Comparison of ENCODE assay signal across 8 cellular contexts in genomic region chr18:48675330-48675761, GRCh38.
DNase-seq lines count a peak whose midpoint lies in the region; ATAC-seq, FAIRE-seq and TF ChIP-seq lines count a peak whose summit lies in the region.

No MANE protein-coding gene starts in this region.

- H3K4me3 ChIP-seq in MM.1S (ENCODE audit: low read length) = no peak overlapping the region
- no peak overlapping the region for H3K4me3 ChIP-seq in heart right ventricle
- no peak overlapping the region for H3K4me3 ChIP-seq in aorta (ENCODE audit: low read length in 2 of 2)

- no peak overlapping the region for H3K9ac ChIP-seq in MM.1S (ENCODE audit: low read length)

- peak; percentile 90 for ATAC-seq in activated naive CD8-positive, alpha-beta T cell treated with anti-CD3 and anti-CD28 coated beads, Interleukin-2, amount 10 ng/mL, durations not matched to agents 7 days and 5 days (ENCODE audit: low read depth)
- ATAC-seq in heart right ventricle (peak; percentile 85 to 94 (median 90)), aorta (ENCODE audit: low FRiP score) (peak; percentile 92)

- no peak for TF ChIP-seq POLR2A in H54 (IDR thresholded peaks at IDR 0.05; ENCODE audit: low read depth, low read length)

- no peaks in the 10 kb centered on the region for H3K9me3 ChIP-seq in MM.1S (replicated peaks; ENCODE audit: insufficient read depth, low read length)
- H3K9me3 ChIP-seq in heart right ventricle = peaks cover 0 to 11% (median 7%) of the 10 kb centered on the region in 11 donors
- peaks cover 2% of the 10 kb centered on the region for H3K9me3 ChIP-seq in aorta (ENCODE audit: control insufficient read depth, low read length)

- no peak overlapping the region for H3K4me3 Mint-ChIP-seq in activated naive CD8-positive, alpha-beta T cell treated with anti-CD3 and anti-CD28 coated beads, Interleukin-2, amount 10 ng/mL, durations not matched to agents 7 days and 5 days

- intact Hi-C loops in heart right ventricle (cut with DNase I) (loop anchor here in 9 of 10 donors (1.0 to 10.0 kb wide), 21 partner anchors 99 to 1179 kb away; partner anchors contain the start of gene SMAD7 (in 2 of the 9)), aorta (cut with DNase I) (loop anchor here (2.0 to 10.0 kb wide), 7 partner anchors 107 to 739 kb away; no protein-coding TSS in a partner anchor)

- H3K79me2 ChIP-seq in MM.1S (ENCODE audit: low read length) = no peaks in the 10 kb centered on the region

- H3K36me3 ChIP-seq in MM.1S (replicated peaks; ENCODE audit: insufficient read depth, low read length) = no peaks in the 10 kb centered on the region
- peaks cover 0 to 19% (median 13%) of the 10 kb centered on the region in 9 donors for H3K36me3 ChIP-seq in heart right ventricle
- H3K36me3 ChIP-seq in aorta (ENCODE audit: control insufficient read depth in 1 of 2, insufficient read depth in 2 of 2, low read length in 1 of 2) = no peaks in the 10 kb centered on the region

- no peaks in the 10 kb centered on the region for H3K9me2 ChIP-seq in MM.1S (replicated peaks; ENCODE audit: insufficient read depth, low read length)

- H3K27me3 ChIP-seq in MM.1S (replicated peaks; ENCODE audit: insufficient read depth, low read length) (no peaks in the 10 kb centered on the region), heart right ventricle (no peaks in the 10 kb centered on the region), aorta (ENCODE audit: control insufficient read depth in 1 of 2, insufficient read depth in 2 of 2, low read length in 1 of 2) (no peaks in the 10 kb centered on the region)

- H3K27me3 Mint-ChIP-seq in activated naive CD8-positive, alpha-beta T cell treated with anti-CD3 and anti-CD28 coated beads, Interleukin-2, amount 10 ng/mL, durations not matched to agents 7 days and 5 days = peaks cover 3% of the 10 kb centered on the region

- 9 to 11% methylated on average over 10 of the region's 10 CpGs for WGBS in heart right ventricle, 2 donors
- 7 to 9% methylated on average over 10 of the region's 10 CpGs for WGBS in aorta, 2 donors

- peak; percentile 96 for TF ChIP-seq CTCF in MM.1S (IDR thresholded peaks at IDR 0.05; ENCODE audit: low read length)
- peak; percentile 91 to 98 (median 94) for TF ChIP-seq CTCF in heart right ventricle (IDR thresholded peaks at IDR 0.05)

- POLR2A ChIA-PET in activated naive CD8-positive, alpha-beta T cell treated with anti-CD3 and anti-CD28 coated beads, Interleukin-2, amount 10 ng/mL, durations not matched to agents 7 days and 5 days (lab: Charles Lee) = no interaction called here

- H4K20me1 ChIP-seq in MM.1S (ENCODE audit: insufficient read depth, low read length) = no peaks in the 10 kb centered on the region

- DNase-seq in GF-D8 (lab: John Stamatoyannopoulos, UW) (peak; percentile 50), H54 (ENCODE audit: insufficient read length, low spot score) (peak; percentile 68), MM.1S (peak; percentile 77), SW 1271 (lab: John Stamatoyannopoulos, UW) (peak; percentile 10 to 57), heart right ventricle (peak; percentile 89 to 90), putamen (ENCODE audit: low spot score) (peak; percentile 84), aorta (peak; percentile 95)
- peak; percentile 89 for DNase-seq in activated naive CD8-positive, alpha-beta T cell treated with anti-CD3 and anti-CD28 coated beads, Interleukin-2, amount 10 ng/mL, durations not matched to agents 7 days and 5 days

- H3K4me1 ChIP-seq in MM.1S (ENCODE audit: low read length) = peaks cover 4% of the 10 kb centered on the region; the same call in 1 of the 2 replicates
- H3K4me1 ChIP-seq in heart right ventricle = peaks cover 10 to 72% (median 66%) of the 10 kb centered on the region in 9 donors
- H3K4me1 ChIP-seq in aorta (ENCODE audit: control insufficient read depth in 1 of 2, insufficient read depth in 2 of 2, low read length in 2 of 2) = peaks cover 1 to 5% of the 10 kb centered on the region in 2 donors

- no peak overlapping the region for H3K27ac Mint-ChIP-seq in activated naive CD8-positive, alpha-beta T cell treated with anti-CD3 and anti-CD28 coated beads, Interleukin-2, amount 10 ng/mL, durations not matched to agents 7 days and 5 days

- H3K4me1 Mint-ChIP-seq in activated naive CD8-positive, alpha-beta T cell treated with anti-CD3 and anti-CD28 coated beads, Interleukin-2, amount 10 ng/mL, durations not matched to agents 7 days and 5 days = peaks cover 12% of the 10 kb centered on the region

- no peak overlapping the region for H3K27ac ChIP-seq in MM.1S (ENCODE audit: low read length)
- peak overlapping the region in 2 of 10 donors; percentile 12 to 57 for H3K27ac ChIP-seq in heart right ventricle
- H3K27ac ChIP-seq in aorta (ENCODE audit: low read depth in 1 of 2, low read length in 2 of 2) = no peak overlapping the region

- no peak for FAIRE-seq in H54 (lab: Jason Lieb, UNC)

- H3K9me3 Mint-ChIP-seq in activated naive CD8-positive, alpha-beta T cell treated with anti-CD3 and anti-CD28 coated beads, Interleukin-2, amount 10 ng/mL, durations not matched to agents 7 days and 5 days = peaks cover 4% of the 10 kb centered on the region

- peak overlapping the region; percentile 45; the same call in 1 of the 2 replicates for H3K4me2 ChIP-seq in MM.1S (ENCODE audit: low read depth, low read length)

- 0 out of 2 replicates have a peak overlapping the region, but pooled peaks have one; percentile 36 for H2AFZ ChIP-seq in MM.1S (ENCODE audit: low read length)

- peaks cover 4% of the 10 kb centered on the region for H3K36me3 Mint-ChIP-seq in activated naive CD8-positive, alpha-beta T cell treated with anti-CD3 and anti-CD28 coated beads, Interleukin-2, amount 10 ng/mL, durations not matched to agents 7 days and 5 days

- H3F3A ChIP-seq in MM.1S (ENCODE audit: insufficient read depth, low read length) = no peaks in the 10 kb centered on the region

Comparison
In these comparisons a context has a peak if more than half of its experiments do, and no peak if none do; other contexts are left out.
1. DNase-seq: peak in every context shown above with its lines; median percentile 95 in aorta; 90 in heart right ventricle; 89 in activated naive CD8-positive, alpha-beta T cell treated with anti-CD3 and anti-CD28 coated beads, Interleukin-2, amount 10 ng/mL, durations not matched to agents 7 days and 5 days; 84 in putamen; 77 in MM.1S; 68 in H54; 50 in GF-D8; 34 in SW 1271.